ENCODE assay signal across 20 cellular contexts in genomic region chr6:64703922-64704321, GRCh38.
A peak's percentile ranks its signal among the peaks of the same experiment; 100 is the strongest.
DNase-seq lines count a peak whose midpoint lies in the region; ATAC-seq, FAIRE-seq and TF ChIP-seq lines count a peak whose summit lies in the region.
"Had no signal": no experiment of that assay in that cellular context is flagged by ENCODE, and none has a peak within 500 bp of the region (broad histone marks: within the 10 kb centered on the region; RNA-seq: fewer than 3 reads in every experiment).

No MANE protein-coding gene starts in this region.

- no peak overlapping the region for H2AFZ ChIP-seq in IMR-90 (replicated peaks; ENCODE audit: low read length, poor library complexity)
- no peak overlapping the region for H2AFZ ChIP-seq in H1 (ENCODE audit: low read length)

- H2AK5ac ChIP-seq in IMR-90 (ENCODE audit: low read depth, low read length) (no peak overlapping the region), H1 (ENCODE audit: low read depth, low read length) (no peak overlapping the region)

- no peak overlapping the region for H2BK12ac ChIP-seq in H1 (ENCODE audit: low read depth, low read length)

- intact Hi-C loops in IMR-90 (cut with micrococcal nuclease): no loop called here

- H3K9ac ChIP-seq in IMR-90 (ENCODE audit: low read depth, low read length) (no peak overlapping the region), H1 (replicated peaks in 1 of 4; ENCODE audit: extremely low read depth in 1 of 4, low read depth in 3 of 4, low read length in 3 of 4) (no peak overlapping the region)
- H3K9ac ChIP-seq: BLaER1 treated with 17β-estradiol and CSF1 and Interleukin-3, amounts not matched to agents 10 nM and 100 nM had no signal

- no TSS peak for BruUV-seq in IMR-90 (replicated peaks; lab: Mats Ljungman, UMichigan)

- TF ChIP-seq RAD21 in IMR-90 (IDR thresholded peaks at IDR 0.05; ENCODE audit: low read length): no peak
- TF ChIP-seq RAD21 in H1 (IDR thresholded peaks at IDR 0.05 in 1 of 2, conservative IDR thresholded peaks at IDR 0.05 in 1 of 2; ENCODE audit: low read depth in 2 of 2, low read length in 2 of 2): no peak

- no peaks in the 10 kb centered on the region for H3K27me3 Mint-ChIP-seq in progenitor cell of endocrine pancreas
- H3K27me3 Mint-ChIP-seq: B cell; CD4-positive, alpha-beta T cell had no signal

- H3K18ac ChIP-seq in IMR-90 (ENCODE audit: low read depth, low read length) (no peak overlapping the region), H1 (ENCODE audit: extremely low read depth, low read length) (no peak overlapping the region)

- H2BK20ac ChIP-seq in IMR-90 (ENCODE audit: low read depth, low read length): no peak overlapping the region
- no peak overlapping the region for H2BK20ac ChIP-seq in H1 (ENCODE audit: low read length)

- H3K4me1 Mint-ChIP-seq in progenitor cell of endocrine pancreas (ENCODE audit: low read depth): peaks cover 4% of the 10 kb centered on the region
- H3K4me1 Mint-ChIP-seq: B cell had no signal

- no peaks in the 10 kb centered on the region for H3K4me1 ChIP-seq in IMR-90 (ENCODE audit: control insufficient read depth, insufficient read depth, low read length)
- H3K4me1 ChIP-seq in H1 (replicated peaks in 1 of 4; ENCODE audit: control insufficient read depth in 3 of 4, insufficient read depth in 4 of 4, low read length in 3 of 4): no peaks in the 10 kb centered on the region
- H3K4me1 ChIP-seq: A549; BLaER1 treated with 17β-estradiol and CSF1 and Interleukin-3, amounts not matched to agents 10 nM and 100 nM; Caco-2 had no signal

- no peak overlapping the region for H3K4me3 Mint-ChIP-seq in progenitor cell of endocrine pancreas (ENCODE audit: low read depth)
- H3K4me3 Mint-ChIP-seq: B cell; CD4-positive, alpha-beta T cell; CD8-positive, alpha-beta T cell had no signal

- no peak overlapping the region for H4K91ac ChIP-seq in IMR-90 (ENCODE audit: insufficient read depth, low read depth, low read length)
- H4K91ac ChIP-seq in H1 (replicated peaks; ENCODE audit: insufficient read length, low read length): no peak overlapping the region

- no peak for TF ChIP-seq POLR2A in IMR-90 (IDR thresholded peaks at IDR 0.05; ENCODE audit: low read depth, low read length)
- TF ChIP-seq POLR2A in H1 (IDR thresholded peaks at IDR 0.05; ENCODE audit: control extremely low read depth in 1 of 2, low read depth in 2 of 2, low read length in 2 of 2): no peak

- H2BK15ac ChIP-seq in IMR-90 (ENCODE audit: low read depth, low read length): no peak overlapping the region
- no peak overlapping the region for H2BK15ac ChIP-seq in H1 (ENCODE audit: low read length)

- H3K56ac ChIP-seq in IMR-90 (ENCODE audit: extremely low read depth, insufficient read depth, low read length) (no peak overlapping the region), H1 (replicated peaks; ENCODE audit: insufficient read length, low read depth, low read length) (no peak overlapping the region)

- no peak overlapping the region for H3K4me3 ChIP-seq in IMR-90 (ENCODE audit: insufficient read depth, low read depth, low read length)
- H3K4me3 ChIP-seq in H1 (ENCODE audit: extremely low read depth in 1 of 4, insufficient read depth in 2 of 4, low read depth in 3 of 4, low read length in 4 of 4): no peak overlapping the region
- H3K4me3 ChIP-seq: A549; BLaER1 treated with 17β-estradiol and CSF1 and Interleukin-3, amounts not matched to agents 10 nM and 100 nM had no signal

- FAIRE-seq in H1 (lab: Jason Lieb, UNC): no peak
- FAIRE-seq in frontal cortex (lab: Jason Lieb, UNC): peak; percentile 86
- FAIRE-seq: A549, D721Med, GM12891 had no signal

- dilution Hi-C loops in IMR-90 (cut with HindIII; ENCODE audit: low sequenced_read_pairs, unreplicated experiment): no loop called here

- no peak for TF ChIP-seq EP300 in H1 (IDR thresholded peaks at IDR 0.05; ENCODE audit: borderline replicate concordance in 1 of 2, low read depth in 2 of 2, low read length in 2 of 2)

- H3K23me2 ChIP-seq in H1 (ENCODE audit: low read depth, low read length): no peaks in the 10 kb centered on the region

- in situ Hi-C loops in IMR-90 (cut with MboI; ENCODE audit: low sequenced_read_pairs): no loop called here

- H2BK120ac ChIP-seq in IMR-90 (ENCODE audit: low read depth, low read length) (no peak overlapping the region), H1 (replicated peaks; ENCODE audit: low read depth, low read length) (no peak overlapping the region)

- no peaks in the 10 kb centered on the region for H3K79me2 ChIP-seq in H1 (ENCODE audit: control insufficient read depth in 1 of 2, insufficient read depth in 2 of 2, low read length in 2 of 2)

- H3K36me3 ChIP-seq in IMR-90 (ENCODE audit: control insufficient read depth, insufficient read depth, low read length): no peaks in the 10 kb centered on the region
- H3K36me3 ChIP-seq in H1 (ENCODE audit: control insufficient read depth in 2 of 4, insufficient read depth in 4 of 4, low read length in 3 of 4): no peaks in the 10 kb centered on the region
- H3K36me3 ChIP-seq: BLaER1 treated with 17β-estradiol and CSF1 and Interleukin-3, amounts not matched to agents 10 nM and 100 nM had no signal

- no peaks in the 10 kb centered on the region for H3K9me3 ChIP-seq in IMR-90 (ENCODE audit: control insufficient read depth, insufficient read depth, low read length)
- no peaks in the 10 kb centered on the region for H3K9me3 ChIP-seq in H1 (ENCODE audit: insufficient read depth in 2 of 2, low read depth in 1 of 2, low read length in 1 of 2)
- H3K9me3 ChIP-seq: A549; BLaER1 treated with 17β-estradiol and CSF1 and Interleukin-3, amounts not matched to agents 10 nM and 100 nM; Caco-2 had no signal

- H3K27me3 ChIP-seq in IMR-90 (ENCODE audit: control insufficient read depth, insufficient read depth, low read length): no peaks in the 10 kb centered on the region
- no peaks in the 10 kb centered on the region for H3K27me3 ChIP-seq in H1 (replicated peaks in 1 of 4; ENCODE audit: control insufficient read depth in 3 of 4, extremely low read depth in 1 of 4, insufficient read depth in 3 of 4, low read length in 3 of 4)
- H3K27me3 ChIP-seq: BLaER1 treated with 17β-estradiol and CSF1 and Interleukin-3, amounts not matched to agents 10 nM and 100 nM had no signal

- ATAC-seq in IMR-90 (ENCODE audit: low read depth) (no peak), GM21576 (IDR thresholded peaks at IDR 0.05; ENCODE audit: unreplicated experiment) (no peak), GM18517 (IDR thresholded peaks at IDR 0.05; ENCODE audit: unreplicated experiment) (no peak)
- ATAC-seq: A549; CD8-positive, alpha-beta T cell had no signal

- no peak for TF ChIP-seq CTCF in IMR-90 (conservative IDR thresholded peaks at IDR 0.05; ENCODE audit: low read depth, low read length)
- TF ChIP-seq CTCF in H1 (IDR thresholded peaks at IDR 0.05; ENCODE audit: control extremely low read depth in 1 of 3, insufficient read depth in 1 of 3, low read depth in 1 of 3, low read length in 3 of 3): no peak
- TF ChIP-seq CTCF in progenitor cell of endocrine pancreas (IDR thresholded peaks at IDR 0.05; ENCODE audit: unreplicated experiment): no peak

- H3K27ac ChIP-seq in IMR-90 (ENCODE audit: insufficient read depth, low read length) (no peak overlapping the region), H1 (ENCODE audit: low read depth, low read length) (no peak overlapping the region)
- H3K27ac ChIP-seq: A549; BLaER1 treated with 17β-estradiol and CSF1 and Interleukin-3, amounts not matched to agents 10 nM and 100 nM; C4-2B had no signal

- H3K14ac ChIP-seq in IMR-90 (replicated peaks; ENCODE audit: low read depth, low read length): no peak overlapping the region
- no peak overlapping the region for H3K14ac ChIP-seq in H1 (ENCODE audit: insufficient read length)

- H4K5ac ChIP-seq in IMR-90 (ENCODE audit: low read depth, low read length): no peak overlapping the region
- no peak overlapping the region for H4K5ac ChIP-seq in H1 (ENCODE audit: insufficient read length, low read depth, low read length)

- H3K9me3 Mint-ChIP-seq in progenitor cell of endocrine pancreas (ENCODE audit: low read depth): peaks cover 16% of the 10 kb centered on the region

- H3K4me2 ChIP-seq in IMR-90 (ENCODE audit: low read depth, low read length) (no peak overlapping the region), H1 (ENCODE audit: insufficient read depth in 1 of 2, low read depth in 2 of 2, low read length in 2 of 2) (no peak overlapping the region)
- H3K4me2 ChIP-seq: A549; BLaER1 treated with 17β-estradiol and CSF1 and Interleukin-3, amounts not matched to agents 10 nM and 100 nM had no signal

- POLR2A ChIA-PET in IMR-90 (lab: Charles Lee; ENCODE audit: unreplicated experiment): no interaction called here
- POLR2A ChIA-PET in H1 (lab: Charles Lee; ENCODE audit: partially characterized antibody): no interaction called here

- H3K23ac ChIP-seq in IMR-90 (ENCODE audit: low read depth, low read length) (no peak overlapping the region), H1 (ENCODE audit: insufficient read length) (no peak overlapping the region)

- H4K8ac ChIP-seq in IMR-90 (ENCODE audit: low read depth in 2 of 2, low read length in 2 of 2): no peak overlapping the region
- no peak overlapping the region for H4K8ac ChIP-seq in H1 (ENCODE audit: extremely low read depth, insufficient read depth, low read length)

- no peaks in the 10 kb centered on the region for H3K79me1 ChIP-seq in IMR-90 (ENCODE audit: low read depth in 1 of 2, low read length in 2 of 2)
- H3K79me1 ChIP-seq in H1 (ENCODE audit: low read depth, low read length): no peaks in the 10 kb centered on the region

- CTCF ChIA-PET in IMR-90 (lab: Yijun Ruan, JAX): no interaction called here
- CTCF ChIA-PET in H1 (lab: Charles Lee; ENCODE audit: partially characterized antibody): no interaction called here

- H3K4ac ChIP-seq in IMR-90 (ENCODE audit: low read depth, low read length): no peak overlapping the region
- no peak overlapping the region for H3K4ac ChIP-seq in H1 (replicated peaks; ENCODE audit: insufficient read length, low read depth, low read length)

- DNase-seq in IMR-90 (no peak), H1 (ENCODE audit: low read depth in 1 of 2, low spot score in 2 of 2) (no peak), frontal cortex (ENCODE audit: low spot score in 2 of 2) (no peak), progenitor cell of endocrine pancreas (ENCODE audit: low spot score, unreplicated experiment) (no peak)
- DNase-seq: 8988T; AML-193; Caco-2; Calu3; CD4-positive, alpha-beta T cell; CD8-positive, alpha-beta T cell; DMS79 treated with DMSO at 0.1 percent for 48 hours; GF-D8 had no signal

- H2AK9ac ChIP-seq in IMR-90 (replicated peaks; ENCODE audit: low read depth, low read length, poor library complexity): no peak overlapping the region

- H3K36me3 Mint-ChIP-seq in progenitor cell of endocrine pancreas (ENCODE audit: insufficient read depth): peaks cover 2% of the 10 kb centered on the region
- H3K36me3 Mint-ChIP-seq: CD8-positive, alpha-beta T cell had no signal

- WGBS in IMR-90 (ENCODE audit: extremely low coverage in 2 of 2, insufficient read length in 1 of 2), 2 experiments: no CpG with 5 or more reads among the region's 2 CpGs
- 68% methylated on average over 2 of the region's 2 CpGs; no CpG with 5 or more reads in 1 of the 2 experiments for WGBS in H1 (ENCODE audit: extremely low coverage in 1 of 2, insufficient coverage in 1 of 2, insufficient read length in 1 of 2, insufficient replicate concordance in 2 of 2, low coverage in 1 of 2, low lambda C conversion rate in 2 of 2, missing lambda C conversion rate in 1 of 2), 2 experiments

- H2BK5ac ChIP-seq in IMR-90 (ENCODE audit: low read depth, low read length, poor library complexity, severe bottlenecking) (no peak overlapping the region), H1 (ENCODE audit: low read depth, low read length) (no peak overlapping the region)

- H3K9me1 ChIP-seq in IMR-90 (ENCODE audit: insufficient read depth, low read length): no peaks in the 10 kb centered on the region

- no peak overlapping the region for H3K27ac Mint-ChIP-seq in progenitor cell of endocrine pancreas
- H3K27ac Mint-ChIP-seq: B cell; CD4-positive, alpha-beta T cell; CD8-positive, alpha-beta T cell had no signal

- H4K20me1 ChIP-seq in IMR-90 (ENCODE audit: insufficient read depth, low read length) (no peaks in the 10 kb centered on the region), H1 (replicated peaks in 1 of 2; ENCODE audit: control insufficient read depth in 1 of 2, insufficient read depth in 2 of 2, low read length in 2 of 2) (no peaks in the 10 kb centered on the region)
- H4K20me1 ChIP-seq: BLaER1 treated with 17β-estradiol and CSF1 and Interleukin-3, amounts not matched to agents 10 nM and 100 nM had no signal
